ENCODE assay signal across 10 cellular contexts in the genomic region with DNA sequence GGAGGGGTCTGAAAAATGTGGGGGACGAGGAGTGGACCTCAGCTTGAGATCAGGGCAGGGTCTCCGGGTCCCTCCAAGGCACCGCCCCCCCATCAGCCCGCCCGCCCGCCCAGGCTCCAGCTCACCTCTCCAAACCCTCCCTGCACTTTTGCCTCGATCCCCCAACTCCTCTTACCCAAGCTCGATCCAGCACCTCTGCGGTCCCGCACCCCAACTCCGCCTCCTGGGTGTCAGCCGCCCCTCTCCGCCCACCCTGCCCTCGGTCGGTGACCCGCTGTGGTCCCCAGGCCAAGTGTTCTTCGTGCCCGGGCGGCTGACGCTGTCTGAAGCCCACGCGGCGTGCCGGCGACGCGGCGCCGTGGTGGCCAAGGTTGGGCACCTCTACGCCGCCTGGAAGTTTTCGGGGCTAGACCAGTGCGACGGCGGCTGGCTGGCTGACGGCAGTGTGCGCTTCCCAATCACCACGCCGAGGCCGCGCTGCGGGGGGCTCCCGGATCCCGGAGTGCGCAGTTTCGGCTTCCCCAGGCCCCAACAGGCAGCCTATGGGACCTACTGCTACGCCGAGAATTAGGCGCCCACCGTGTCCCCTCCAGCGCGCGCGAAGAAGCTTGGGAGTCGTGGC. TPM values are rescaled to one million over a fixed set of nuclear protein-coding genes. Genes with fewer than 3 reads are reported as not detected.
DNase-seq lines count a peak whose midpoint lies in the region; ATAC-seq, FAIRE-seq and TF ChIP-seq lines count a peak whose summit lies in the region.
"Had no signal": no experiment of that assay in that cellular context is flagged by ENCODE, and none has a peak within 500 bp of the region (broad histone marks: within the 10 kb centered on the region; RNA-seq: fewer than 3 reads in every experiment).

No MANE protein-coding gene starts in this region.

- no peak for TF ChIP-seq CTCF in chondrocyte (IDR thresholded peaks at IDR 0.05)
- no peak for TF ChIP-seq CTCF in upper lobe of right lung (IDR thresholded peaks at IDR 0.05)

- intact Hi-C loops in upper lobe of right lung (cut with DNase I) = loop anchor here (10.0 kb wide), 1 partner anchor 50 kb away; a partner anchor contains a TSS

- ATAC-seq in memory B cell (ENCODE audit: low read depth) = peak; percentile 4
- peak; percentile 4 for ATAC-seq in upper lobe of right lung

- H3K27ac Mint-ChIP-seq in activated naive CD8-positive, alpha-beta T cell = no peak overlapping the region
- H3K27ac Mint-ChIP-seq in activated naive CD8-positive, alpha-beta T cell treated with anti-CD3 and anti-CD28 coated beads for 36 hours = no peak overlapping the region
- H3K27ac Mint-ChIP-seq in chondrocyte (ENCODE audit: unreplicated experiment) = no peak overlapping the region
- no peak overlapping the region for H3K27ac Mint-ChIP-seq in memory B cell

- no peaks in the 10 kb centered on the region for H3K9me3 Mint-ChIP-seq in activated naive CD8-positive, alpha-beta T cell (ENCODE audit: low read depth)
- H3K9me3 Mint-ChIP-seq in activated naive CD8-positive, alpha-beta T cell treated with anti-CD3 and anti-CD28 coated beads for 36 hours = no peaks in the 10 kb centered on the region
- H3K9me3 Mint-ChIP-seq in chondrocyte (ENCODE audit: low read depth) (no peaks in the 10 kb centered on the region), memory B cell (no peaks in the 10 kb centered on the region)

- FAIRE-seq in small intestine (lab: Jason Lieb, UNC) = no peak
- FAIRE-seq: G401.6 had no signal

- peaks cover 73% of the 10 kb centered on the region for H3K27me3 ChIP-seq in upper lobe of right lung
- peaks cover 0 to 16% of the 10 kb centered on the region in 2 donors for H3K27me3 ChIP-seq in small intestine (ENCODE audit: control insufficient read depth in 2 of 2, insufficient read depth in 2 of 2, low read length in 2 of 2)

- 2 to 3% (median 3%) methylated on average over 39 to 54 of the region's 55 CpGs for WGBS in small intestine, 3 donors

- peaks cover 23% of the 10 kb centered on the region for H3K4me1 ChIP-seq in upper lobe of right lung
- H3K4me1 ChIP-seq in small intestine (ENCODE audit: control insufficient read depth in 2 of 2, insufficient read depth in 1 of 2, low read depth in 1 of 2, low read length in 1 of 2) = peaks cover 0 to 8% of the 10 kb centered on the region in 2 donors

- H3K27ac ChIP-seq in upper lobe of right lung = peak overlapping the region; percentile 42
- H3K27ac ChIP-seq in small intestine (ENCODE audit: low read depth in 1 of 2, low read length in 1 of 2) = peak overlapping the region in 1 of 2 donors; percentile 85

- H3K4me3 Mint-ChIP-seq in activated naive CD8-positive, alpha-beta T cell = peak overlapping the region; percentile 42
- H3K4me3 Mint-ChIP-seq in activated naive CD8-positive, alpha-beta T cell treated with anti-CD3 and anti-CD28 coated beads for 36 hours = no peak overlapping the region
- peak overlapping the region; percentile 61 for H3K4me3 Mint-ChIP-seq in chondrocyte (ENCODE audit: unreplicated experiment)
- peak overlapping the region; percentile 70 for H3K4me3 Mint-ChIP-seq in memory B cell

- peaks cover 35% of the 10 kb centered on the region for H3K27me3 Mint-ChIP-seq in activated naive CD8-positive, alpha-beta T cell
- H3K27me3 Mint-ChIP-seq in activated naive CD8-positive, alpha-beta T cell treated with anti-CD3 and anti-CD28 coated beads for 36 hours = peaks cover 79% of the 10 kb centered on the region
- H3K27me3 Mint-ChIP-seq in chondrocyte (ENCODE audit: low read depth) = peaks cover 47% of the 10 kb centered on the region
- H3K27me3 Mint-ChIP-seq in memory B cell = peaks cover 23% of the 10 kb centered on the region

- no peak for DNase-seq in activated naive CD8-positive, alpha-beta T cell treated with anti-CD3 and anti-CD28 coated beads for 36 hours
- DNase-seq in chondrocyte (ENCODE audit: low spot score) (no peak), memory B cell (ENCODE audit: low spot score in 2 of 2) (no peak), upper lobe of right lung (peak; percentile 58), NCI-H1436 (lab: John Stamatoyannopoulos, UW) (no peak), iPS-NIHi11 (ENCODE audit: low spot score) (no peak), small intestine (no peak)

- H3K4me1 Mint-ChIP-seq in activated naive CD8-positive, alpha-beta T cell (ENCODE audit: low read depth) = peaks cover 9% of the 10 kb centered on the region
- peaks cover 5% of the 10 kb centered on the region for H3K4me1 Mint-ChIP-seq in activated naive CD8-positive, alpha-beta T cell treated with anti-CD3 and anti-CD28 coated beads for 36 hours
- H3K4me1 Mint-ChIP-seq in chondrocyte (ENCODE audit: low read depth) = peaks cover 9% of the 10 kb centered on the region
- peaks cover 5% of the 10 kb centered on the region for H3K4me1 Mint-ChIP-seq in memory B cell

- H3K36me3 ChIP-seq in upper lobe of right lung = no peaks in the 10 kb centered on the region
- H3K36me3 ChIP-seq in small intestine (ENCODE audit: control insufficient read depth in 2 of 2, insufficient read depth in 2 of 2, low read length in 2 of 2) = no peaks in the 10 kb centered on the region

- H3K9me3 ChIP-seq in upper lobe of right lung = no peaks in the 10 kb centered on the region
- no peaks in the 10 kb centered on the region for H3K9me3 ChIP-seq in small intestine (ENCODE audit: control insufficient read depth, low read depth)

- H3K4me3 ChIP-seq in upper lobe of right lung (peak overlapping the region; percentile 39), small intestine (ENCODE audit: low read depth in 1 of 2, low read length in 2 of 2) (peak overlapping the region in 1 of 2 donors; percentile 63)

- H3K36me3 Mint-ChIP-seq in activated naive CD8-positive, alpha-beta T cell = no peaks in the 10 kb centered on the region
- no peaks in the 10 kb centered on the region for H3K36me3 Mint-ChIP-seq in activated naive CD8-positive, alpha-beta T cell treated with anti-CD3 and anti-CD28 coated beads for 36 hours
- peaks cover 2% of the 10 kb centered on the region for H3K36me3 Mint-ChIP-seq in chondrocyte (ENCODE audit: low read depth)
- H3K36me3 Mint-ChIP-seq in memory B cell = no peaks in the 10 kb centered on the region

RNA-seq across cellular contexts. Expression of a gene that starts 5.7 kb away (rescaled TPM):
- total RNA-seq in activated naive CD8-positive, alpha-beta T cell treated with anti-CD3 and anti-CD28 coated beads for 36 hours = not detected
- total RNA-seq in chondrocyte = 0.36 TPM in 1 of 3 replicates, not detected in the others
- 0.78 TPM for total RNA-seq in upper lobe of right lung
- 10 to 100 TPM in 2 of 3 donors, under 1 TPM in 1; 0.82 to 25.9 (median 12.5) TPM for polyA plus RNA-seq in small intestine
- total RNA-seq: kidney epithelial cell had no signal

RNA-seq across cellular contexts. Expression of a gene that starts 17.0 kb away (rescaled TPM):
- not detected for total RNA-seq in activated naive CD8-positive, alpha-beta T cell treated with anti-CD3 and anti-CD28 coated beads for 36 hours
- total RNA-seq in chondrocyte (1.3 TPM in 1 of 3 replicates, not detected in the others), upper lobe of right lung (not detected)
- polyA plus RNA-seq in small intestine = under 1 TPM in 1 of 3 donors, not detected in 2; 0.36 TPM

RNA-seq across cellular contexts. Expression of a gene that starts 23.6 kb away (rescaled TPM):
- 100 to 1,000 TPM; 103 TPM for total RNA-seq in activated naive CD8-positive, alpha-beta T cell treated with anti-CD3 and anti-CD28 coated beads for 36 hours
- 14.4 to 21.6 TPM (median 16.4 TPM) in 3 replicates for total RNA-seq in chondrocyte
- total RNA-seq in upper lobe of right lung = 22.4 TPM
- polyA plus RNA-seq in small intestine = 10 to 100 TPM in 2 of 3 donors, 1 to 10 TPM in 1; 8.9 to 31.0 (median 11.1) TPM

RNA-seq across cellular contexts. Expression of a gene that starts 33.3 kb away (rescaled TPM):
- total RNA-seq in activated naive CD8-positive, alpha-beta T cell treated with anti-CD3 and anti-CD28 coated beads for 36 hours = 10 to 100 TPM; 65.9 to 68.2 TPM
- total RNA-seq in chondrocyte (54.8 to 59.6 TPM (median 56.2 TPM) in 3 replicates), upper lobe of right lung (69.2 TPM)
- polyA plus RNA-seq in small intestine = 100 to 1,000 TPM in 1 of 3 donors, 10 to 100 TPM in 2; 94.2 to 105 (median 94.5) TPM

RNA-seq across cellular contexts. Expression of a gene that starts 45.4 kb away (rescaled TPM):
- 10 to 100 TPM; 18.7 to 19.6 TPM for total RNA-seq in activated naive CD8-positive, alpha-beta T cell treated with anti-CD3 and anti-CD28 coated beads for 36 hours
- total RNA-seq in chondrocyte (not detected in 3 replicates), upper lobe of right lung (not detected)
- polyA plus RNA-seq in small intestine = under 1 TPM in 1 of 3 donors, not detected in 2; 0.19 TPM
- total RNA-seq: kidney epithelial cell had no signal
